ENCODE assay signal across 21 cellular contexts in genomic region chr6:129713806-129714338, GRCh38. TPM values are rescaled to one million over a fixed set of nuclear protein-coding genes. Genes with fewer than 3 reads are reported as not detected.
DNase-seq lines count a peak whose midpoint lies in the region; ATAC-seq, FAIRE-seq and TF ChIP-seq lines count a peak whose summit lies in the region.
"Had no signal": no experiment of that assay in that cellular context is flagged by ENCODE, and none has a peak within 500 bp of the region (broad histone marks: within the 10 kb centered on the region; RNA-seq: fewer than 3 reads in every experiment).

No MANE protein-coding gene starts in this region.

- BruUV-seq in A673 (replicated peaks; lab: Mats Ljungman, UMichigan) (no TSS peak), K562 (replicated peaks; lab: Mats Ljungman, UMichigan) (no TSS peak)

- CTCF ChIA-PET in A673 (lab: Charles Lee), result interaction anchor here (1.2 kb wide), 1 partner anchor 16 kb away, joined by 3 read pairs; no protein-coding TSS in a partner anchor
- CTCF ChIA-PET in K562 (lab: Yijun Ruan, JAX; ENCODE audit: low intra/inter-chr PET ratio), result no interaction called here

- H3K4me3 Mint-ChIP-seq in natural killer cell treated with Interleukin-12 subunit alpha and Interleukin-12 subunit beta and Interleukin-15 and Interleukin-18, amount 100 ng/mL, for 72 hours, result peak overlapping the region; percentile 74
- H3K4me3 Mint-ChIP-seq: CD14-positive monocyte, GM23338 had no signal

- no peaks in the 10 kb centered on the region for H3K27me3 ChIP-seq in A673 (replicated peaks; ENCODE audit: insufficient read depth, low read depth, low read length, poor library complexity)
- no peaks in the 10 kb centered on the region for H3K27me3 ChIP-seq in BLaER1
- H3K27me3 ChIP-seq in K562 (ENCODE audit: control insufficient read depth in 2 of 2, insufficient read depth in 2 of 2, low read length in 2 of 2), result no peaks in the 10 kb centered on the region
- H3K27me3 ChIP-seq: MG63, SJCRH30 had no signal

- no peaks in the 10 kb centered on the region for H3K36me3 Mint-ChIP-seq in natural killer cell treated with Interleukin-12 subunit alpha and Interleukin-12 subunit beta and Interleukin-15 and Interleukin-18, amount 100 ng/mL, for 72 hours
- H3K36me3 Mint-ChIP-seq: CD14-positive monocyte had no signal

- 91% methylated on average over 4 of the region's 4 CpGs for WGBS in K562 (ENCODE audit: insufficient coverage, low coverage, missing lambda C conversion rate)

- TF ChIP-seq CTCF in A673 (conservative IDR thresholded peaks at IDR 0.05; ENCODE audit: low read depth, low read length), result no peak
- no peak for TF ChIP-seq CTCF in K562 (IDR thresholded peaks at IDR 0.05 in 2 of 3, conservative IDR thresholded peaks at IDR 0.05 in 1 of 3; ENCODE audit: insufficient read depth in 2 of 3, low read depth in 1 of 3, low read length in 3 of 3)

- H3K27me3 Mint-ChIP-seq in natural killer cell treated with Interleukin-12 subunit alpha and Interleukin-12 subunit beta and Interleukin-15 and Interleukin-18, amount 100 ng/mL, for 72 hours, result no peaks in the 10 kb centered on the region
- H3K27me3 Mint-ChIP-seq: IgD-negative memory B cell had no signal

- H3K27ac ChIP-seq in A673 (ENCODE audit: low read depth, low read length, poor library complexity, severe bottlenecking), result peak overlapping the region; percentile 1
- H3K27ac ChIP-seq in BLaER1, result no peak overlapping the region
- H3K27ac ChIP-seq in K562 (ENCODE audit: extremely low read depth, low read depth, low read length), result no peak overlapping the region
- H3K27ac ChIP-seq: SJCRH30 had no signal

- no peaks in the 10 kb centered on the region for H3K9me3 ChIP-seq in A673 (ENCODE audit: low read depth, low read length, poor library complexity, severe bottlenecking)
- H3K9me3 ChIP-seq in BLaER1, result no peaks in the 10 kb centered on the region
- H3K9me3 ChIP-seq in K562 (replicated peaks; ENCODE audit: control insufficient read depth, insufficient read depth, low read depth, low read length), result no peaks in the 10 kb centered on the region
- H3K9me3 ChIP-seq: MG63, SJCRH30 had no signal

- H3K9ac ChIP-seq in BLaER1 (no peak overlapping the region), K562 (ENCODE audit: insufficient read depth in 1 of 2, low read depth in 2 of 2, low read length in 2 of 2) (no peak overlapping the region)

- POLR2A ChIA-PET in A673 (lab: Charles Lee; ENCODE audit: low non-redundant PET) (no interaction called here), K562 (lab: Yijun Ruan, JAX) (interaction anchor here (0.7 to 1.2 kb wide), 4 partner anchors 8 to 112 kb away, joined by 3 to 5 read pairs (median 3); no protein-coding TSS in a partner anchor)

- H3K4me2 ChIP-seq in BLaER1 (peak overlapping the region; percentile 6; the same call in 1 of the 2 replicates), K562 (ENCODE audit: insufficient read depth, low read length) (no peak overlapping the region)
- H3K4me2 ChIP-seq: GM23338 had no signal

- peak overlapping the region; percentile 63 for H2AFZ ChIP-seq in K562 (ENCODE audit: low read depth, low read length)
- H2AFZ ChIP-seq: GM23338 had no signal

- DNase-seq in A673 (ENCODE audit: low spot score) (peak; percentile 39), K562 (ENCODE audit: extremely low read depth in 1 of 4, low spot score in 3 of 4) (no peak), medulla oblongata (ENCODE audit: extremely low spot score) (no peak), DMS53 (lab: John Stamatoyannopoulos, UW) (no peak)
- no peak for DNase-seq in natural killer cell treated with Interleukin-12 subunit alpha and Interleukin-12 subunit beta and Interleukin-15 and Interleukin-18, amount 100 ng/mL, for 72 hours (ENCODE audit: low spot score)
- DNase-seq: AML-193, HCEC 1CT, MG63, NCI-H1105 treated with DMSO at 0.1 percent for 48 hours, NCI-H187, NCI-H2107, NCI-H2227 treated with DMSO at 0.1 percent for 48 hours, NCI-H524, NCI-H82, SJCRH30 had no signal

- H3K9me1 ChIP-seq in K562 (ENCODE audit: control insufficient read depth, insufficient read depth, low read length), result no peaks in the 10 kb centered on the region

- no peak for TF ChIP-seq EP300 in K562 (IDR thresholded peaks at IDR 0.05; ENCODE audit: low read length)

- in situ Hi-C loops in K562 (cut with MboI), result no loop called here

- FAIRE-seq in K562 (lab: Jason Lieb, UNC), result no peak
- FAIRE-seq: G401.6 had no signal

- no peak for TF ChIP-seq POLR2A in K562 (conservative IDR thresholded peaks at IDR 0.05)

- H3K9me3 Mint-ChIP-seq in natural killer cell treated with Interleukin-12 subunit alpha and Interleukin-12 subunit beta and Interleukin-15 and Interleukin-18, amount 100 ng/mL, for 72 hours, result no peaks in the 10 kb centered on the region
- H3K9me3 Mint-ChIP-seq: CD14-positive monocyte, GM23338, IgD-negative memory B cell had no signal

- peaks cover 31 to 38% of the 10 kb centered on the region in 2 donors for H3K4me1 Mint-ChIP-seq in natural killer cell treated with Interleukin-12 subunit alpha and Interleukin-12 subunit beta and Interleukin-15 and Interleukin-18, amount 100 ng/mL, for 72 hours (ENCODE audit: low read depth in 2 of 2)

- no peak for TF ChIP-seq RAD21 in K562 (CRISPR knock-in tag; conservative IDR thresholded peaks at IDR 0.05 in 1 of 2, IDR thresholded peaks at IDR 0.05 in 1 of 2)

- H3K36me3 ChIP-seq in A673 (ENCODE audit: insufficient read depth, low read length, poor library complexity, severe bottlenecking), result no peaks in the 10 kb centered on the region
- H3K36me3 ChIP-seq in BLaER1, result no peaks in the 10 kb centered on the region
- no peaks in the 10 kb centered on the region for H3K36me3 ChIP-seq in K562 (ENCODE audit: control insufficient read depth, insufficient read depth, low read length)
- H3K36me3 ChIP-seq: MG63, SJCRH30 had no signal

- ATAC-seq in K562, result no peak
- ATAC-seq in natural killer cell treated with Interleukin-12 subunit alpha and Interleukin-12 subunit beta and Interleukin-15 and Interleukin-18, amount 100 ng/mL, for 72 hours, result peak in 1 of 2 donors; percentile 62
- no peak for ATAC-seq in GM18511 (IDR thresholded peaks at IDR 0.05; ENCODE audit: unreplicated experiment)
- ATAC-seq: GM23338 had no signal

- intact Hi-C loops in A673 (cut with micrococcal nuclease; ENCODE audit: unreplicated experiment) (loop anchor here (5.0 kb wide), 1 partner anchor 42 kb away; no protein-coding TSS in a partner anchor), K562 (cut with micrococcal nuclease) (no loop called here)

- no peaks in the 10 kb centered on the region for H4K20me1 ChIP-seq in BLaER1
- H4K20me1 ChIP-seq in K562 (replicated peaks; ENCODE audit: control insufficient read depth, insufficient read depth, low read length), result peaks cover 4% of the 10 kb centered on the region; the same call in 1 of the 2 replicates

- no peak overlapping the region for H3K4me3 ChIP-seq in A673 (ENCODE audit: low read depth, low read length, poor library complexity, severe bottlenecking)
- no peak overlapping the region for H3K4me3 ChIP-seq in BLaER1
- H3K4me3 ChIP-seq in K562, result no peak overlapping the region
- H3K4me3 ChIP-seq: GM23338, MG63, SJCRH30 had no signal

- peaks cover 12% of the 10 kb centered on the region for H3K79me2 ChIP-seq in K562 (ENCODE audit: control insufficient read depth, insufficient read depth, low read length)

- H3K27ac Mint-ChIP-seq in natural killer cell treated with Interleukin-12 subunit alpha and Interleukin-12 subunit beta and Interleukin-15 and Interleukin-18, amount 100 ng/mL, for 72 hours, result peak overlapping the region in 1 of 2 donors; percentile 73
- H3K27ac Mint-ChIP-seq: CD14-positive monocyte, GM23338, IgD-negative memory B cell had no signal

- H3K4me1 ChIP-seq in A673 (ENCODE audit: insufficient read depth, low read length, poor library complexity, severe bottlenecking), result peaks cover 16% of the 10 kb centered on the region
- peaks cover 20% of the 10 kb centered on the region for H3K4me1 ChIP-seq in BLaER1
- H3K4me1 ChIP-seq in K562 (replicated peaks in 1 of 2; ENCODE audit: control insufficient read depth in 2 of 2, insufficient read depth in 2 of 2, low read length in 2 of 2), result peaks cover 0 to 12% of the 10 kb centered on the region in 2 experiments; a peak in 3 of 5 replicates

TF ChIP-seq in K562, 482 proteins besides CTCF, POLR2A, EP300 and RAD21 (continues in another document):
- no peak for TF ChIP-seq FOXJ2 (tag; IDR thresholded peaks at IDR 0.05)
- no peak for TF ChIP-seq ZNF707 (CRISPR knock-in tag; conservative IDR thresholded peaks at IDR 0.05)
- TF ChIP-seq ZNF583 (CRISPR knock-in tag; IDR thresholded peaks at IDR 0.05), result no peak
- no peak for TF ChIP-seq HMGN3 (IDR thresholded peaks at IDR 0.05; ENCODE audit: borderline replicate concordance, extremely low read depth, insufficient read length, low read depth, low read length)
- no peak for TF ChIP-seq RBBP5 (IDR thresholded peaks at IDR 0.05; ENCODE audit: borderline replicate concordance, insufficient read depth, low read length, poor library complexity, severe bottlenecking)
- TF ChIP-seq EZH2 (IDR thresholded peaks at IDR 0.05; ENCODE audit: borderline replicate concordance, low read depth, low read length), result no peak

RNA-seq across cellular contexts. Expression of gene ARHGAP18, which starts 3.9 kb away (rescaled TPM):
- total RNA-seq in A673 (2021) (12.7 and 14.2 TPM in 2 replicates), K562 (2014; rRNA removed) (15.5 and 16.2 TPM in 2 replicates), K562 (2014; rRNA removed; fragmentation: Illumina TruSeq; extraction: Trizol) (29.7 and 33.9 TPM in 2 replicates), K562 (2015; rRNA removed; fragmentation: Illumina TruSeq; extraction: Trizol) (21.6 and 24.3 TPM in 2 replicates), K562 (2021) (18.4 and 21.1 TPM in 2 replicates)
- 15.1 and 38.1 TPM in 2 replicates for total RNA-seq in K562 (2011; cell fraction: chromatin; rRNA removed; ENCODE audit: low replicate concordance)
- 9.8 and 11.2 TPM in 2 replicates for total RNA-seq in K562 (2011; cell fraction: nucleolus; rRNA removed)
- 14.4 and 21.6 TPM in 2 replicates for total RNA-seq in K562 (2011; cell fraction: nucleoplasm; rRNA removed)
- polyA plus RNA-seq in K562 (2011; rRNA removed) (25.6 and 25.8 TPM in 2 replicates), K562 (2014; fragmentation: Illumina TruSeq; extraction: Trizol) (20.2 and 22.0 TPM in 2 replicates), K562 (2014; fragmentation: Nextera tagmentation; extraction: Ambion mirVana) (10 to 100 TPM; 17.8 to 19.0 TPM), K562 (2014; rRNA removed) (11.8 and 13.3 TPM in 2 replicates)
- 4.0 and 10.9 TPM in 2 replicates for polyA plus RNA-seq in K562 (2011; cell fraction: cytosol; rRNA removed)
- 7.1 and 10.8 TPM in 2 replicates for polyA plus RNA-seq in K562 (2011; cell fraction: nucleus; rRNA removed)
- polyA plus RNA-seq in K562 (2012), result 14.6 and 19.2 TPM in 2 replicates
- 38.4 and 50.9 TPM in 2 replicates for polyA minus RNA-seq in K562 (2011; rRNA and poly(A)+ RNA removed)
- polyA minus RNA-seq in K562 (2011; cell fraction: cytosol; rRNA and poly(A)+ RNA removed), result 16.6 and 20.7 TPM in 2 replicates
- polyA minus RNA-seq in K562 (2011; cell fraction: nucleus; rRNA and poly(A)+ RNA removed), result 13.2 and 34.0 TPM in 2 replicates
- 10 to 100 TPM; 10.4 to 14.3 TPM for total RNA-seq in natural killer cell treated with Interleukin-12 subunit alpha and Interleukin-12 subunit beta and Interleukin-15 and Interleukin-18, amount 100 ng/mL, for 72 hours
